ENCODE assay signal across 9 cellular contexts in genomic region chr13:43085545-43085944, GRCh38.
DNase-seq lines count a peak whose midpoint lies in the region; ATAC-seq and TF ChIP-seq lines count a peak whose summit lies in the region.
"Had no signal": no experiment of that assay in that cellular context is flagged by ENCODE, and none has a peak within 500 bp of the region (broad histone marks: within the 10 kb centered on the region; RNA-seq: fewer than 3 reads in every experiment).

No MANE protein-coding gene starts in this region.

- peaks cover 6 to 7% of the 10 kb centered on the region in 2 donors for H3K4me1 Mint-ChIP-seq in stimulated activated naive B cell treated with anti-CD40 and anti-IgM and Interleukin-4, amounts not matched to agents 10 μg/mL and 1 μg/mL and 100 μg/mL, for 72 hours

- peaks cover 3 to 8% of the 10 kb centered on the region in 2 donors for H3K9me3 Mint-ChIP-seq in stimulated activated naive B cell treated with anti-CD40 and anti-IgM and Interleukin-4, amounts not matched to agents 10 μg/mL and 1 μg/mL and 100 μg/mL, for 72 hours

- no peak for DNase-seq in left ventricle myocardium inferior
- DNase-seq in left cardiac atrium, result no peak
- DNase-seq in fibroblast of mammary gland (ENCODE audit: low read depth), result peak; percentile 65
- peak; percentile 28 for DNase-seq in stromal cell of bone marrow (ENCODE audit: low read depth)
- no peak for DNase-seq in stimulated activated naive B cell treated with anti-CD40 and anti-IgM and Interleukin-4, amounts not matched to agents 10 μg/mL and 1 μg/mL and 100 μg/mL, for 72 hours
- DNase-seq in NCI-H2196 (lab: John Stamatoyannopoulos, UW; ENCODE audit: unreplicated experiment), result no peak

- no peak overlapping the region for H3K4me3 Mint-ChIP-seq in stimulated activated naive B cell treated with anti-CD40 and anti-IgM and Interleukin-4, amounts not matched to agents 10 μg/mL and 1 μg/mL and 100 μg/mL, for 72 hours
- H3K4me3 Mint-ChIP-seq: activated naive CD8-positive, alpha-beta T cell had no signal

- no peak overlapping the region for H3K4me2 ChIP-seq in OCI-LY1 (ENCODE audit: low read length)

- ATAC-seq in left cardiac atrium, result no peak
- ATAC-seq in stimulated activated naive B cell treated with anti-CD40 and anti-IgM and Interleukin-4, amounts not matched to agents 10 μg/mL and 1 μg/mL and 100 μg/mL, for 72 hours (replicated peaks), result no peak
- no peak for ATAC-seq in HG03521 (IDR thresholded peaks at IDR 0.05; ENCODE audit: unreplicated experiment)

- peaks cover 9% of the 10 kb centered on the region for H3K4me1 ChIP-seq in left ventricle myocardium inferior
- H3K4me1 ChIP-seq in OCI-LY1 (ENCODE audit: insufficient read depth, low read length, severe bottlenecking), result peaks cover 6% of the 10 kb centered on the region

- H3K4me3 ChIP-seq in left ventricle myocardium inferior (no peak overlapping the region), OCI-LY1 (ENCODE audit: low read depth, low read length, poor library complexity, severe bottlenecking) (no peak overlapping the region), fibroblast of mammary gland (ENCODE audit: control insufficient read depth, low read depth, low read length) (no peak overlapping the region)

- intact Hi-C loops in left ventricle myocardium inferior (cut with micrococcal nuclease) (loop anchor here (10.0 kb wide), 1 partner anchor 709 kb away; no protein-coding TSS in a partner anchor), left cardiac atrium (cut with DNase I) (loop anchor here in 1 of 2 donors (5.0 kb wide), 1 partner anchor 722 kb away; no protein-coding TSS in a partner anchor)

- no peaks in the 10 kb centered on the region for H3K9me2 ChIP-seq in OCI-LY1 (ENCODE audit: low read depth, low read length)

- no peak overlapping the region for H3K27ac ChIP-seq in left ventricle myocardium inferior (replicated peaks)
- H3K27ac ChIP-seq in OCI-LY1 (ENCODE audit: low read depth, low read length, poor library complexity, severe bottlenecking), result no peak overlapping the region

- H3K27me3 ChIP-seq in left ventricle myocardium inferior (ENCODE audit: low read depth) (no peaks in the 10 kb centered on the region), OCI-LY1 (ENCODE audit: insufficient read depth, low read length) (no peaks in the 10 kb centered on the region)

- H4K20me1 ChIP-seq in OCI-LY1 (ENCODE audit: insufficient read depth, low read length), result no peaks in the 10 kb centered on the region

- TF ChIP-seq CTCF in left ventricle myocardium inferior (IDR thresholded peaks at IDR 0.05; ENCODE audit: borderline replicate concordance) (peak; percentile 73), OCI-LY1 (IDR thresholded peaks at IDR 0.05; ENCODE audit: low read length) (peak; percentile 57), fibroblast of mammary gland (conservative IDR thresholded peaks at IDR 0.05; ENCODE audit: control insufficient read depth, insufficient read depth, low read depth, low read length) (peak; percentile 49)

- no peaks in the 10 kb centered on the region for H3K79me2 ChIP-seq in OCI-LY1 (ENCODE audit: insufficient read depth, low read length)

- H3K27ac Mint-ChIP-seq in stimulated activated naive B cell treated with anti-CD40 and anti-IgM and Interleukin-4, amounts not matched to agents 10 μg/mL and 1 μg/mL and 100 μg/mL, for 72 hours, result no peak overlapping the region
- H3K27ac Mint-ChIP-seq: activated naive CD8-positive, alpha-beta T cell had no signal

- no peaks in the 10 kb centered on the region for H3F3A ChIP-seq in OCI-LY1 (ENCODE audit: insufficient read depth, low read length)

- no peak overlapping the region for H2AFZ ChIP-seq in OCI-LY1 (ENCODE audit: low read length)

- peaks cover 10% of the 10 kb centered on the region for H3K9me3 ChIP-seq in left ventricle myocardium inferior (replicated peaks)
- H3K9me3 ChIP-seq in OCI-LY1 (ENCODE audit: low read length), result no peaks in the 10 kb centered on the region

- H3K9ac ChIP-seq in OCI-LY1 (ENCODE audit: low read length), result no peak overlapping the region

- peaks cover 19% of the 10 kb centered on the region for H3K36me3 ChIP-seq in left ventricle myocardium inferior
- peaks cover 32% of the 10 kb centered on the region for H3K36me3 ChIP-seq in OCI-LY1 (ENCODE audit: insufficient read depth, low read length)

- peaks cover 17 to 31% of the 10 kb centered on the region in 2 donors for H3K36me3 Mint-ChIP-seq in stimulated activated naive B cell treated with anti-CD40 and anti-IgM and Interleukin-4, amounts not matched to agents 10 μg/mL and 1 μg/mL and 100 μg/mL, for 72 hours

- no peaks in the 10 kb centered on the region for H3K27me3 Mint-ChIP-seq in stimulated activated naive B cell treated with anti-CD40 and anti-IgM and Interleukin-4, amounts not matched to agents 10 μg/mL and 1 μg/mL and 100 μg/mL, for 72 hours
- H3K27me3 Mint-ChIP-seq: activated naive CD8-positive, alpha-beta T cell had no signal

Comparison
In these comparisons a context has a peak if more than half of its experiments do, and no peak if none do; other contexts are left out.
1. DNase-seq: peak in fibroblast of mammary gland (single experiment) and stromal cell of bone marrow (single experiment); none in left ventricle myocardium inferior (single experiment), left cardiac atrium (single experiment), stimulated activated naive B cell treated with anti-CD40 and anti-IgM and Interleukin-4, amounts not matched to agents 10 μg/mL and 1 μg/mL and 100 μg/mL, for 72 hours (single experiment) and NCI-H2196 (single experiment).
2. Peak in every context shown above with its lines, with median percentiles within 50 percentile points of each other: CTCF ChIP-seq.